7 cellular contexts compared by ENCODE assay signal in genomic region chr17:82003411-82004381, GRCh38. TPM values are rescaled to one million over a fixed set of nuclear protein-coding genes. Genes with fewer than 3 reads are reported as not detected.
A peak's percentile ranks its signal among the peaks of the same experiment; 100 is the strongest.
DNase-seq lines count a peak whose midpoint lies in the region; ATAC-seq and TF ChIP-seq lines count a peak whose summit lies in the region.
"Had no signal": no experiment of that assay in that cellular context is flagged by ENCODE, and none has a peak within 500 bp of the region (broad histone marks: within the 10 kb centered on the region; RNA-seq: fewer than 3 reads in every experiment).

No MANE protein-coding gene starts in this region.

- H3K9me3 ChIP-seq in SJCRH30 (replicated peaks) = no peaks in the 10 kb centered on the region

- no peak for ATAC-seq in HG03442 (IDR thresholded peaks at IDR 0.05; ENCODE audit: unreplicated experiment)
- ATAC-seq in GM18861 (IDR thresholded peaks at IDR 0.05; ENCODE audit: unreplicated experiment) = no peak

- H3K27ac Mint-ChIP-seq in endothelial cell (ENCODE audit: unreplicated experiment) = no peak overlapping the region

- no peaks in the 10 kb centered on the region for H3K27me3 ChIP-seq in SJCRH30
- H3K27me3 ChIP-seq in kidney epithelial cell (ENCODE audit: control insufficient read depth, insufficient read depth, low read length) = no peaks in the 10 kb centered on the region

- TF ChIP-seq CTCF in kidney epithelial cell (IDR thresholded peaks at IDR 0.05; ENCODE audit: insufficient read depth, low read length, poor library complexity, severe bottlenecking) = no peak
- TF ChIP-seq CTCF in endothelial cell (IDR thresholded peaks at IDR 0.05; ENCODE audit: unreplicated experiment) = no peak

- H3K9me3 Mint-ChIP-seq in endothelial cell (ENCODE audit: unreplicated experiment) = no peaks in the 10 kb centered on the region

- H3K4me3 Mint-ChIP-seq in endothelial cell (ENCODE audit: unreplicated experiment) = no peak overlapping the region

- peaks cover 4% of the 10 kb centered on the region for H3K4me1 Mint-ChIP-seq in endothelial cell (ENCODE audit: unreplicated experiment)

- H3K4me1 ChIP-seq in SJCRH30 = peaks cover 52% of the 10 kb centered on the region

- peak overlapping the region; percentile 28 for H3K27ac ChIP-seq in SJCRH30

- H3K36me3 Mint-ChIP-seq in endothelial cell (ENCODE audit: low read depth, unreplicated experiment) = no peaks in the 10 kb centered on the region

- H3K27me3 Mint-ChIP-seq in endothelial cell (ENCODE audit: unreplicated experiment) = peaks cover 6% of the 10 kb centered on the region

- DNase-seq in AG08396 (ENCODE audit: low spot score) (peak; percentile 97), SJCRH30 (peak; percentile 90 to 93), kidney epithelial cell (ENCODE audit: low read depth) (peak; percentile 88), endothelial cell (ENCODE audit: low spot score) (no peak)
- DNase-seq: activated CD4-positive, CD25-positive, alpha-beta regulatory T cell had no signal

- H3K36me3 ChIP-seq in SJCRH30 = no peaks in the 10 kb centered on the region
- no peaks in the 10 kb centered on the region for H3K36me3 ChIP-seq in kidney epithelial cell (ENCODE audit: control insufficient read depth, insufficient read depth, low read length)

- H3K4me3 ChIP-seq in SJCRH30 = no peak overlapping the region
- no peak overlapping the region for H3K4me3 ChIP-seq in kidney epithelial cell (ENCODE audit: low read depth, low read length)

RNA-seq across cellular contexts. Expression of gene CENPX, which starts 19.0 kb away (rescaled TPM):
- 116 and 136 TPM in 2 replicates for total RNA-seq in SJCRH30 (2014; rRNA removed; shearing (Covaris generic))
- total RNA-seq in kidney epithelial cell = 61.3 and 62.3 TPM in 2 replicates
- 42.9 TPM for total RNA-seq in endothelial cell (ENCODE audit: unreplicated experiment)

RNA-seq across cellular contexts. Expression of gene LRRC45, which starts 19.4 kb away (rescaled TPM):
- 17.3 and 21.3 TPM in 2 replicates for total RNA-seq in SJCRH30 (2014; rRNA removed; shearing (Covaris generic))
- total RNA-seq in kidney epithelial cell (16.1 and 22.2 TPM in 2 replicates), endothelial cell (ENCODE audit: unreplicated experiment) (12.2 TPM)

RNA-seq across cellular contexts. Expression of gene ASPSCR1, which starts 26.3 kb away (rescaled TPM):
- total RNA-seq in SJCRH30 (2014; rRNA removed; shearing (Covaris generic)) = 40.6 and 42.6 TPM in 2 replicates
- total RNA-seq in kidney epithelial cell = 19.5 and 26.8 TPM in 2 replicates
- total RNA-seq in endothelial cell (ENCODE audit: unreplicated experiment) = 25.6 TPM

RNA-seq across cellular contexts. Expression of gene RAC3, which starts 27.8 kb away (rescaled TPM):
- total RNA-seq in SJCRH30 (2014; rRNA removed; shearing (Covaris generic)) = 17.9 and 20.8 TPM in 2 replicates
- total RNA-seq in kidney epithelial cell (57.4 and 64.1 TPM in 2 replicates), endothelial cell (ENCODE audit: unreplicated experiment) (24.0 TPM)

RNA-seq across cellular contexts. Expression of gene DCXR, which starts 33.8 kb away (rescaled TPM):
- 110 and 112 TPM in 2 replicates for total RNA-seq in SJCRH30 (2014; rRNA removed; shearing (Covaris generic))
- total RNA-seq in kidney epithelial cell (70.8 and 73.6 TPM in 2 replicates), endothelial cell (ENCODE audit: unreplicated experiment) (30.8 TPM)
